In genomic region chr6:53811746-53812145, GRCh38 we compare ENCODE assay signal across 17 cellular contexts. TPM values are rescaled to one million over a fixed set of nuclear protein-coding genes. Genes with fewer than 3 reads are reported as not detected.
DNase-seq lines count a peak whose midpoint lies in the region; ATAC-seq and TF ChIP-seq lines count a peak whose summit lies in the region.
"Had no signal": no experiment of that assay in that cellular context is flagged by ENCODE, and none has a peak within 500 bp of the region (broad histone marks: within the 10 kb centered on the region; RNA-seq: fewer than 3 reads in every experiment).

No MANE protein-coding gene starts in this region.

- intact Hi-C loops in activated CD4-positive, alpha-beta T cell treated with anti-CD3 and anti-CD28 coated beads for 36 hours (cut with DNase I, micrococcal nuclease) = no loop called here

- no peaks in the 10 kb centered on the region for H3K27me3 ChIP-seq in KMS-11 (ENCODE audit: insufficient read depth, low read depth)
- H3K27me3 ChIP-seq in neuronal stem cell (ENCODE audit: control insufficient read depth in 3 of 3, insufficient read depth in 3 of 3, low read depth in 1 of 3, low read length in 3 of 3) = no peaks in the 10 kb centered on the region
- H3K27me3 ChIP-seq: left lung, sigmoid colon had no signal

- WGBS in neuronal stem cell (ENCODE audit: extremely low coverage in 2 of 2, insufficient read length in 2 of 2, insufficient replicate concordance in 1 of 2), 2 donors = no CpG with 5 or more reads among the region's 5 CpGs

- no peaks in the 10 kb centered on the region for H3K36me3 ChIP-seq in KMS-11 (ENCODE audit: insufficient read depth)
- H3K36me3 ChIP-seq in neuronal stem cell (replicated peaks in 1 of 2; ENCODE audit: control insufficient read depth in 2 of 2, insufficient read depth in 2 of 2, low read length in 2 of 2) = no peaks in the 10 kb centered on the region
- H3K36me3 ChIP-seq: left lung, sigmoid colon had no signal

- no peak overlapping the region for H2BK5ac ChIP-seq in neuronal stem cell (ENCODE audit: low read length)

- H3K27me3 Mint-ChIP-seq in WTC11 (ENCODE audit: low read depth) = no peaks in the 10 kb centered on the region
- no peaks in the 10 kb centered on the region for H3K27me3 Mint-ChIP-seq in activated naive CD8-positive, alpha-beta T cell treated with anti-CD3 and anti-CD28 coated beads, Interleukin-2, amount 50 U/mL, for 24 hours
- no peaks in the 10 kb centered on the region for H3K27me3 Mint-ChIP-seq in activated CD4-positive, alpha-beta T cell treated with anti-CD3 and anti-CD28 coated beads for 36 hours
- H3K27me3 Mint-ChIP-seq: IgD-negative memory B cell had no signal

- H3K4me3 ChIP-seq in KMS-11 (IDR thresholded peaks at IDR 0.05; ENCODE audit: insufficient read depth, low read depth, low read length) (no peak overlapping the region), neuronal stem cell (ENCODE audit: low read length in 2 of 2) (no peak overlapping the region)
- H3K4me3 ChIP-seq: left lung, sigmoid colon had no signal

- H3K27ac Mint-ChIP-seq in WTC11 = peak overlapping the region; percentile 45
- H3K27ac Mint-ChIP-seq in activated naive CD8-positive, alpha-beta T cell treated with anti-CD3 and anti-CD28 coated beads, Interleukin-2, amount 50 U/mL, for 24 hours = no peak overlapping the region
- no peak overlapping the region for H3K27ac Mint-ChIP-seq in activated CD4-positive, alpha-beta T cell treated with anti-CD3 and anti-CD28 coated beads for 36 hours

- CTCF ChIA-PET in WTC11 (lab: Charles Lee) = interaction anchor here (0.8 to 2.0 kb wide), 5 partner anchors 17 to 144 kb away, joined by 3 to 11 read pairs (median 4); partner anchors contain the start of gene LRRC1
- CTCF ChIA-PET in activated CD4-positive, alpha-beta T cell treated with anti-CD3 and anti-CD28 coated beads for 36 hours (lab: Charles Lee) = no interaction called here

- peaks cover 3% of the 10 kb centered on the region for H3K79me1 ChIP-seq in neuronal stem cell (ENCODE audit: low read depth, low read length)

- H3K4ac ChIP-seq in neuronal stem cell (ENCODE audit: low read length) = no peak overlapping the region

- DNase-seq in ELF-1 (ENCODE audit: low read depth, low spot score) = peak; percentile 60
- DNase-seq in WTC11 (ENCODE audit: low spot score) = no peak
- no peak for DNase-seq in neuronal stem cell (ENCODE audit: low spot score)
- no peak for DNase-seq in activated CD4-positive, alpha-beta T cell treated with anti-CD3 and anti-CD28 coated beads for 48 hours
- DNase-seq in activated naive CD8-positive, alpha-beta T cell treated with anti-CD3 and anti-CD28 coated beads, Interleukin-2, amount 50 U/mL, for 24 hours = no peak
- no peak for DNase-seq in activated CD4-positive, alpha-beta T cell treated with anti-CD3 and anti-CD28 coated beads for 36 hours
- DNase-seq: activated CD4-positive, alpha-beta T cell treated with anti-CD3 and anti-CD28 coated beads for 4 hours; activated CD8-positive, alpha-beta memory T cell treated with anti-CD3 and anti-CD28 coated beads, Interleukin-2, amount 50 U/mL, for 48 hours; activated gamma-delta T cell treated with Interleukin-2 at 50 U/mL for 16 hours; anterior cingulate cortex; sigmoid colon; SK-N-SH; T1000 had no signal

- H2AK5ac ChIP-seq in neuronal stem cell (ENCODE audit: low read depth, low read length) = no peak overlapping the region

- H4K8ac ChIP-seq in neuronal stem cell (ENCODE audit: low read depth, low read length) = no peak overlapping the region

- H3K27ac ChIP-seq in KMS-11 (peak overlapping the region; percentile 83), neuronal stem cell (replicated peaks; ENCODE audit: low read length) (no peak overlapping the region)
- H3K27ac ChIP-seq: left lung had no signal

- POLR2A ChIA-PET in WTC11 (lab: Charles Lee) = no interaction called here
- POLR2A ChIA-PET in activated CD4-positive, alpha-beta T cell treated with anti-CD3 and anti-CD28 coated beads for 36 hours (lab: Charles Lee) = no interaction called here

- peak; percentile 54 for ATAC-seq in WTC11
- no peak for ATAC-seq in HG03039 (IDR thresholded peaks at IDR 0.05; ENCODE audit: unreplicated experiment)
- ATAC-seq in activated naive CD8-positive, alpha-beta T cell treated with anti-CD3 and anti-CD28 coated beads, Interleukin-2, amount 50 U/mL, for 24 hours = no peak
- no peak for ATAC-seq in activated CD4-positive, alpha-beta T cell treated with anti-CD3 and anti-CD28 coated beads for 36 hours

- no peaks in the 10 kb centered on the region for H4K20me1 ChIP-seq in KMS-11 (ENCODE audit: insufficient read depth)

- H2BK15ac ChIP-seq in neuronal stem cell (ENCODE audit: low read length) = no peak overlapping the region

- peaks cover 4% of the 10 kb centered on the region; the same call in 1 of the 2 replicates for H3K36me3 Mint-ChIP-seq in WTC11
- no peaks in the 10 kb centered on the region for H3K36me3 Mint-ChIP-seq in activated naive CD8-positive, alpha-beta T cell treated with anti-CD3 and anti-CD28 coated beads, Interleukin-2, amount 50 U/mL, for 24 hours (ENCODE audit: low read depth)
- no peaks in the 10 kb centered on the region for H3K36me3 Mint-ChIP-seq in activated CD4-positive, alpha-beta T cell treated with anti-CD3 and anti-CD28 coated beads for 36 hours (ENCODE audit: low read depth)

- H3K4me2 ChIP-seq in KMS-11 (peak overlapping the region; percentile 99), neuronal stem cell (ENCODE audit: insufficient read depth, low read length, poor library complexity, severe bottlenecking) (no peak overlapping the region)
- H3K4me2 ChIP-seq: SK-N-SH had no signal

- no peak overlapping the region for H2BK120ac ChIP-seq in neuronal stem cell (ENCODE audit: low read depth, low read length)

- H3K4me1 ChIP-seq in KMS-11 (ENCODE audit: low read depth, poor library complexity, severe bottlenecking) (peaks cover 88% of the 10 kb centered on the region), neuronal stem cell (ENCODE audit: control insufficient read depth in 2 of 2, insufficient read depth in 1 of 2, low read depth in 1 of 2, low read length in 2 of 2) (peaks cover 4 to 8% of the 10 kb centered on the region in 2 donors)
- H3K4me1 ChIP-seq: left lung had no signal

- H3K9me3 Mint-ChIP-seq in WTC11 = no peaks in the 10 kb centered on the region
- no peaks in the 10 kb centered on the region for H3K9me3 Mint-ChIP-seq in activated naive CD8-positive, alpha-beta T cell treated with anti-CD3 and anti-CD28 coated beads, Interleukin-2, amount 50 U/mL, for 24 hours
- no peaks in the 10 kb centered on the region for H3K9me3 Mint-ChIP-seq in activated CD4-positive, alpha-beta T cell treated with anti-CD3 and anti-CD28 coated beads for 36 hours (ENCODE audit: low read depth)

- H2AFZ ChIP-seq in KMS-11 (ENCODE audit: low read depth) (no peak overlapping the region), neuronal stem cell (ENCODE audit: low read length) (no peak overlapping the region)

- no peak overlapping the region for H3K4me3 Mint-ChIP-seq in WTC11
- H3K4me3 Mint-ChIP-seq in activated naive CD8-positive, alpha-beta T cell treated with anti-CD3 and anti-CD28 coated beads, Interleukin-2, amount 50 U/mL, for 24 hours = no peak overlapping the region
- no peak overlapping the region for H3K4me3 Mint-ChIP-seq in activated CD4-positive, alpha-beta T cell treated with anti-CD3 and anti-CD28 coated beads for 36 hours
- H3K4me3 Mint-ChIP-seq: IgD-negative memory B cell had no signal

- H4K91ac ChIP-seq in neuronal stem cell (ENCODE audit: low read depth, low read length, poor library complexity) = no peak overlapping the region

- H3K23ac ChIP-seq in neuronal stem cell (ENCODE audit: low read depth, low read length, poor library complexity) = no peak overlapping the region

- peak overlapping the region; percentile 65 for H3K18ac ChIP-seq in neuronal stem cell (ENCODE audit: low read length)

- TF ChIP-seq CTCF in KMS-11 (conservative IDR thresholded peaks at IDR 0.05; ENCODE audit: low read depth, low read length) = no peak
- TF ChIP-seq CTCF in WTC11 (IDR thresholded peaks at IDR 0.05) = no peak

- peaks cover 66% of the 10 kb centered on the region for H3K4me1 Mint-ChIP-seq in WTC11
- H3K4me1 Mint-ChIP-seq in activated naive CD8-positive, alpha-beta T cell treated with anti-CD3 and anti-CD28 coated beads, Interleukin-2, amount 50 U/mL, for 24 hours = no peaks in the 10 kb centered on the region
- no peaks in the 10 kb centered on the region for H3K4me1 Mint-ChIP-seq in activated CD4-positive, alpha-beta T cell treated with anti-CD3 and anti-CD28 coated beads for 36 hours

- H3K9ac ChIP-seq in KMS-11 (peak overlapping the region; percentile 46; the same call in 1 of the 2 replicates), neuronal stem cell (ENCODE audit: low read depth, low read length, poor library complexity) (no peak overlapping the region)
- H3K9ac ChIP-seq: SK-N-SH had no signal

- no peak overlapping the region for H3K14ac ChIP-seq in neuronal stem cell (ENCODE audit: low read length)

- no peaks in the 10 kb centered on the region for H3K9me3 ChIP-seq in neuronal stem cell (replicated peaks in 1 of 2; ENCODE audit: control insufficient read depth in 2 of 2, insufficient read depth in 1 of 2, low read depth in 1 of 2, low read length in 2 of 2)
- H3K9me3 ChIP-seq: left lung, sigmoid colon, SK-N-SH had no signal

- H2BK12ac ChIP-seq in neuronal stem cell (ENCODE audit: low read length) = no peak overlapping the region

- peaks cover 85% of the 10 kb centered on the region for H3K79me2 ChIP-seq in KMS-11 (ENCODE audit: insufficient read depth, low read depth)

TF ChIP-seq in WTC11, 78 proteins besides CTCF, POLR2A, EP300 and RAD21:
- TF ChIP-seq RORB (CRISPR knock-in tag; IDR thresholded peaks at IDR 0.05) (no peak), ETV6 (CRISPR knock-in tag; IDR thresholded peaks at IDR 0.05) (0 out of 2 replicates have a peak, but pooled peaks have one; percentile 25)
TF ChIP-seq in WTC11: peak in this region for 1.

RNA-seq across cellular contexts. Expression of gene LRRC1, which starts 16.9 kb away (rescaled TPM):
- total RNA-seq in WTC11 (2021) = 12.6 to 13.2 TPM (median 12.7 TPM) in 3 replicates
- 7.5 TPM for polyA plus RNA-seq in neuronal stem cell (2013, experiment 1 of 2)
- 7.4 TPM for polyA plus RNA-seq in neuronal stem cell (2013, experiment 2 of 2)
- total RNA-seq in activated CD4-positive, alpha-beta T cell treated with anti-CD3 and anti-CD28 coated beads for 36 hours = 1 to 10 TPM; 2.3 to 3.1 TPM
